Comparison of ENCODE assay signal across 1 cellular context in the genomic region with DNA sequence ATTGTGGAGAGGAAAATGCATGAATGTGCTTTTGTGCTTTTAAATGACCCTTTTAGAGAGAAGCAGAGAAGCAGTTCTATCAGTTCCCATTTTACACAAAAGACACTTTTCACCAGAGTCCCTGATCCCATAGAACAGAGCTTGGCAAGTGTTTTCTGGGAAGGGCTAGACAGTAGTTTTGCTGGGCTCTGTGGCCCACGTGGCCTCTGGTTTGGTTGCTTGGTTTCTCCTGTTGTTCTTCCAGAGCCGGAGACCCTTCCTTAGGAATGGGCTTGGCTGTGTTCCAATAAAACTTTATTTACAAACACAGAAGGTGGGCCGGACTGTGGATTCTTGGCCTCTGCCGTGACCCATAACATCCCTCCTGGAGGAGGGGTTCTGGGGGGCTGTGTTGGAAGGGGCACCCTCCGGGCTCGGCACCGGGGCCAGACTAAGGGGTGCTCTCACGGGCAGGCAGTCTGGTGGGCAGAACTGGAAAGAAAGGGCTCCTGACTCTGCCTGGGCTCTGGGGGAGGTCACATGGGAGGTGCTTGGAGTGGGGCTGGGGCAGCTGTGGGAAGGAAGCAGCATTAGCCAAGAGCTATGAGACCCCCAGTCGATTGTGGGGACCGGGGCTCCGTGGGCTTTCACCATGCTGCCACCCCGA.
A peak's percentile ranks its signal among the peaks of the same experiment; 100 is the strongest.
TF ChIP-seq lines count a peak whose summit lies in the region.

No MANE protein-coding gene starts in this region.

TF ChIP-seq in HepG2, 621 proteins besides CTCF, POLR2A, EP300 and RAD21:
- no peak for TF ChIP-seq NONO (IDR thresholded peaks at IDR 0.05)
- 0 out of 2 replicates have a peak, but pooled peaks have one; percentile 20 for TF ChIP-seq NONO (CRISPR knock-in tag; conservative IDR thresholded peaks at IDR 0.05)
- TF ChIP-seq ZNF282 (IDR thresholded peaks at IDR 0.05; ENCODE audit: partially characterized antibody): no peak
- TF ChIP-seq RNF2 (conservative IDR thresholded peaks at IDR 0.05; ENCODE audit: low read depth): no peak
- TF ChIP-seq, protein P1, sequence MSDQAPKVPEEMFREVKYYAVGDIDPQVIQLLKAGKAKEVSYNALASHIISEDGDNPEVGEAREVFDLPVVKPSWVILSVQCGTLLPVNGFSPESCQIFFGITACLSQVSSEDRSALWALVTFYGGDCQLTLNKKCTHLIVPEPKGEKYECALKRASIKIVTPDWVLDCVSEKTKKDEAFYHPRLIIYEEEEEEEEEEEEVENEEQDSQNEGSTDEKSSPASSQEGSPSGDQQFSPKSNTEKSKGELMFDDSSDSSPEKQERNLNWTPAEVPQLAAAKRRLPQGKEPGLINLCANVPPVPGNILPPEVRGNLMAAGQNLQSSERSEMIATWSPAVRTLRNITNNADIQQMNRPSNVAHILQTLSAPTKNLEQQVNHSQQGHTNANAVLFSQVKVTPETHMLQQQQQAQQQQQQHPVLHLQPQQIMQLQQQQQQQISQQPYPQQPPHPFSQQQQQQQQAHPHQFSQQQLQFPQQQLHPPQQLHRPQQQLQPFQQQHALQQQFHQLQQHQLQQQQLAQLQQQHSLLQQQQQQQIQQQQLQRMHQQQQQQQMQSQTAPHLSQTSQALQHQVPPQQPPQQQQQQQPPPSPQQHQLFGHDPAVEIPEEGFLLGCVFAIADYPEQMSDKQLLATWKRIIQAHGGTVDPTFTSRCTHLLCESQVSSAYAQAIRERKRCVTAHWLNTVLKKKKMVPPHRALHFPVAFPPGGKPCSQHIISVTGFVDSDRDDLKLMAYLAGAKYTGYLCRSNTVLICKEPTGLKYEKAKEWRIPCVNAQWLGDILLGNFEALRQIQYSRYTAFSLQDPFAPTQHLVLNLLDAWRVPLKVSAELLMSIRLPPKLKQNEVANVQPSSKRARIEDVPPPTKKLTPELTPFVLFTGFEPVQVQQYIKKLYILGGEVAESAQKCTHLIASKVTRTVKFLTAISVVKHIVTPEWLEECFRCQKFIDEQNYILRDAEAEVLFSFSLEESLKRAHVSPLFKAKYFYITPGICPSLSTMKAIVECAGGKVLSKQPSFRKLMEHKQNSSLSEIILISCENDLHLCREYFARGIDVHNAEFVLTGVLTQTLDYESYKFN (CRISPR knock-in tag; conservative IDR thresholded peaks at IDR 0.05): 0 out of 2 replicates have a peak, but pooled peaks have one; percentile 12
- no peak for TF ChIP-seq ZNF350 (CRISPR knock-in tag; IDR thresholded peaks at IDR 0.05; ENCODE audit: borderline replicate concordance, low read depth)
- TF ChIP-seq SALL1 (CRISPR knock-in tag; IDR thresholded peaks at IDR 0.05): 0 out of 2 replicates have a peak, but pooled peaks have one; percentile 12
- no peak for TF ChIP-seq EHMT2 (IDR thresholded peaks at IDR 0.05; ENCODE audit: borderline replicate concordance, low read depth, low read length)
- no peak for TF ChIP-seq ZNF772 (CRISPR knock-in tag; IDR thresholded peaks at IDR 0.05)
- no peak for TF ChIP-seq HNRNPL (IDR thresholded peaks at IDR 0.05; ENCODE audit: low read depth, low read length)
- TF ChIP-seq, protein P2, sequence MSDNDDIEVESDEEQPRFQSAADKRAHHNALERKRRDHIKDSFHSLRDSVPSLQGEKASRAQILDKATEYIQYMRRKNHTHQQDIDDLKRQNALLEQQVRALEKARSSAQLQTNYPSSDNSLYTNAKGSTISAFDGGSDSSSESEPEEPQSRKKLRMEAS (IDR thresholded peaks at IDR 0.05): peak; percentile 0; the same call in 1 of the 2 replicates
- no peak for TF ChIP-seq NR2F1 (CRISPR knock-in tag; IDR thresholded peaks at IDR 0.05)
- TF ChIP-seq ZBTB40 (IDR thresholded peaks at IDR 0.05): peak; percentile 83
- TF ChIP-seq ZBTB40 (CRISPR knock-in tag; IDR thresholded peaks at IDR 0.05): peak; percentile 100
- TF ChIP-seq DNMT3B (CRISPR knock-in tag; conservative IDR thresholded peaks at IDR 0.05): no peak
- TF ChIP-seq NFRKB (IDR thresholded peaks at IDR 0.05): no peak
- TF ChIP-seq REL (CRISPR knock-in tag; conservative IDR thresholded peaks at IDR 0.05): 0 out of 2 replicates have a peak, but pooled peaks have one; percentile 58
- no peak for TF ChIP-seq MBD4 (IDR thresholded peaks at IDR 0.05; ENCODE audit: borderline replicate concordance, low read length)
